ENCODE assay signal across 7 cellular contexts in genomic region chr2:137467246-137467862, GRCh38.
A peak's percentile ranks its signal among the peaks of the same experiment; 100 is the strongest.
DNase-seq lines count a peak whose midpoint lies in the region; ATAC-seq, FAIRE-seq and TF ChIP-seq lines count a peak whose summit lies in the region.

No MANE protein-coding gene starts in this region.

- no peak for FAIRE-seq in pancreas (lab: Jason Lieb, UNC)

- no peak overlapping the region for H2AFZ ChIP-seq in OCI-LY1 (ENCODE audit: low read length)

- H3K27me3 ChIP-seq in OCI-LY1 (ENCODE audit: insufficient read depth, low read length) (no peaks in the 10 kb centered on the region), esophagus muscularis mucosa (no peaks in the 10 kb centered on the region), pancreas (no peaks in the 10 kb centered on the region)

- H3K9me3 ChIP-seq in OCI-LY1 (ENCODE audit: low read length) (no peaks in the 10 kb centered on the region), esophagus muscularis mucosa (no peaks in the 10 kb centered on the region), pancreas (no peaks in the 10 kb centered on the region)

- H3K9ac ChIP-seq in OCI-LY1 (ENCODE audit: low read length) = no peak overlapping the region

- TF ChIP-seq POLR2A in esophagus muscularis mucosa (IDR thresholded peaks at IDR 0.05; ENCODE audit: low read depth) = no peak

- 29% methylated on average over 3 of the region's 3 CpGs for WGBS in esophagus muscularis mucosa
- 23 to 25% methylated on average over 3 of the region's 3 CpGs for WGBS in pancreas, 2 donors

- H3K4me1 ChIP-seq in OCI-LY1 (ENCODE audit: insufficient read depth, low read length, severe bottlenecking) (no peaks in the 10 kb centered on the region), esophagus muscularis mucosa (no peaks in the 10 kb centered on the region), pancreas (no peaks in the 10 kb centered on the region)

- H3K4me3 ChIP-seq in GM12865 (ENCODE audit: low read depth, low read length) (no peak overlapping the region), OCI-LY1 (ENCODE audit: low read depth, low read length, poor library complexity, severe bottlenecking) (no peak overlapping the region), esophagus muscularis mucosa (no peak overlapping the region), pancreas (no peak overlapping the region)

- H3K27ac ChIP-seq in OCI-LY1 (ENCODE audit: low read depth, low read length, poor library complexity, severe bottlenecking) = no peak overlapping the region
- H3K27ac ChIP-seq in esophagus muscularis mucosa (replicated peaks in 1 of 4) = no peak overlapping the region
- H3K27ac ChIP-seq in pancreas = no peak overlapping the region

- no peaks in the 10 kb centered on the region for H3K79me2 ChIP-seq in OCI-LY1 (ENCODE audit: insufficient read depth, low read length)

- H3K36me3 ChIP-seq in OCI-LY1 (ENCODE audit: insufficient read depth, low read length) (no peaks in the 10 kb centered on the region), esophagus muscularis mucosa (no peaks in the 10 kb centered on the region), pancreas (no peaks in the 10 kb centered on the region)

- ATAC-seq in GM21360 (IDR thresholded peaks at IDR 0.05; ENCODE audit: unreplicated experiment) (peak; percentile 97), HG03520 (IDR thresholded peaks at IDR 0.05; ENCODE audit: unreplicated experiment) (peak; percentile 79), pancreas (peak in 3 of 4 donors; percentile 64 to 70 (median 67))

- intact Hi-C loops in esophagus muscularis mucosa (cut with DNase I) (loop anchor here (5.0 kb wide), 1 partner anchor 370 kb away; no protein-coding TSS in a partner anchor), pancreas (cut with DNase I) (loop anchor here in 2 of 3 donors (5.0 to 10.0 kb wide), 2 partner anchors 367 to 370 kb away; no protein-coding TSS in a partner anchor)

- H3K9me2 ChIP-seq in OCI-LY1 (ENCODE audit: low read depth, low read length) = no peaks in the 10 kb centered on the region

- H4K20me1 ChIP-seq in OCI-LY1 (ENCODE audit: insufficient read depth, low read length) = no peaks in the 10 kb centered on the region

- DNase-seq in GM12865 (ENCODE audit: low read depth) = peak; percentile 52
- no peak for DNase-seq in esophagus muscularis mucosa (ENCODE audit: extremely low spot score)
- DNase-seq in pancreas = peak in 3 of 6 donors; percentile 8 to 39 (median 14)
- no peak for DNase-seq in activated T-cell treated with anti-CD3 and anti-CD28 coated beads, Interleukin-2, amount 50 U/mL, for 1 hour

- TF ChIP-seq EP300 in esophagus muscularis mucosa (IDR thresholded peaks at IDR 0.05) = no peak

- H3K4me2 ChIP-seq in OCI-LY1 (ENCODE audit: low read length) = no peak overlapping the region

- peak; percentile 69 for TF ChIP-seq CTCF in GM12865 (IDR thresholded peaks at IDR 0.05; ENCODE audit: insufficient read depth, low read depth, low read length, missing control alignments)
- peak; percentile 68 for TF ChIP-seq CTCF in OCI-LY1 (IDR thresholded peaks at IDR 0.05; ENCODE audit: low read length)
- TF ChIP-seq CTCF in esophagus muscularis mucosa (IDR thresholded peaks at IDR 0.05) = peak; percentile 46 to 69 (median 47)
- peak in 3 of 4 donors; percentile 6 to 39 (median 39) for TF ChIP-seq CTCF in pancreas (IDR thresholded peaks at IDR 0.05)

- no peaks in the 10 kb centered on the region for H3F3A ChIP-seq in OCI-LY1 (ENCODE audit: insufficient read depth, low read length)
